Comparison of ENCODE assay signal across 18 cellular contexts in genomic region chr9:69888876-69889585, GRCh38.
"Had no signal": no experiment of that assay in that cellular context is flagged by ENCODE, and none has a peak within 500 bp of the region (broad histone marks: within the 10 kb centered on the region; RNA-seq: fewer than 3 reads in every experiment).

No MANE protein-coding gene starts in this region.

- H3K27ac ChIP-seq: adrenal gland, colonic mucosa, gastrocnemius medialis, psoas muscle, right lobe of liver, spleen, tibial nerve, vagina had no signal

- ATAC-seq: gastrocnemius medialis; natural killer cell; psoas muscle; right lobe of liver; stimulated activated memory B cell treated with anti-CD40 and anti-IgM and Interleukin-4, amounts not matched to agents 10 μg/mL and 1 μg/mL and 100 μg/mL, for 72 hours had no signal

- H3K27me3 ChIP-seq: adrenal gland, colonic mucosa, gastrocnemius medialis, right lobe of liver, tibial nerve, vagina had no signal

- DNase-seq: activated CD4-positive, alpha-beta T cell treated with anti-CD3 and anti-CD28 coated beads, Interleukin-2, amount 10 ng/mL, durations not matched to agents 7 days and 5 days; activated CD4-positive, CD25-positive, alpha-beta regulatory T cell; activated CD8-positive, alpha-beta memory T cell treated with anti-CD3 and anti-CD28 coated beads for 24 hours; activated naive CD4-positive, alpha-beta T cell treated with anti-CD3 and anti-CD28 coated beads, Interleukin-2, amount 50 U/mL, for 16 hours; adrenal gland; caudate nucleus; colonic mucosa; effector CD4-positive, alpha-beta T cell; gastrocnemius medialis; natural killer cell; psoas muscle; right lobe of liver; spleen; stimulated activated CD4-positive, alpha-beta T cell treated with anti-CD3 and anti-CD28 coated beads, Interleukin-1b, Interleukin-23, amount 100 ng/mL, for 48 hours had no signal

- H3K4me3 ChIP-seq: adrenal gland, colonic mucosa, gastrocnemius medialis, lung, psoas muscle, right lobe of liver, spleen, tibial nerve, vagina had no signal

- H3K9me3 ChIP-seq: colonic mucosa, gastrocnemius medialis, psoas muscle, right lobe of liver, spleen, tibial nerve, vagina had no signal

- H3K36me3 ChIP-seq: adrenal gland, colonic mucosa, gastrocnemius medialis, right lobe of liver, spleen, tibial nerve, vagina had no signal

- H3K4me1 ChIP-seq: adrenal gland, colonic mucosa, spleen, vagina had no signal
